1 cellular context compared by ENCODE assay signal in the genomic region with DNA sequence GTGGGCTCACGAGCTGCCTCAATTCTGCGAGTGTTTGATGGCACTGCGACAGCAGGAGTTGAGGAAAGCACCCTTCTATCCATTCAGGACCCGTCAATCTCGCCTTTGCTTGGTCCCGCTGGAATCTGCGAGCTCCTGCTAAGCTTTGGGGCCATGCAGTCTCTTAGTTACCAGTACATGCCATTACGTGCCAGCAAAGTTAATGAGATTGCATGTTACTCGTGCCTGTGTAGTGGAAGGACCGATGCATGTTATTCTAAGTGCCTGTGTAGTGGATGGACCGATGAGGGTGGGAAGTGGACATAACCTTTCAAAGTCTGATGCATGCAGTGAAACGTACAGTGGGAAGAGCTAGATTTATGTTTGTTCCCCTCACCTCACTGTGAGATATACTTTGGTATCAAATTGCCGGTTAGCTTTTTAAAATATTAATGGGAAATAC.
TF ChIP-seq lines count a peak whose summit lies in the region.

No MANE protein-coding gene starts in this region.

TF ChIP-seq in GM23338, 12 proteins besides CTCF, POLR2A, EP300 and RAD21 (continued from another document):
- TF ChIP-seq, protein P1, sequence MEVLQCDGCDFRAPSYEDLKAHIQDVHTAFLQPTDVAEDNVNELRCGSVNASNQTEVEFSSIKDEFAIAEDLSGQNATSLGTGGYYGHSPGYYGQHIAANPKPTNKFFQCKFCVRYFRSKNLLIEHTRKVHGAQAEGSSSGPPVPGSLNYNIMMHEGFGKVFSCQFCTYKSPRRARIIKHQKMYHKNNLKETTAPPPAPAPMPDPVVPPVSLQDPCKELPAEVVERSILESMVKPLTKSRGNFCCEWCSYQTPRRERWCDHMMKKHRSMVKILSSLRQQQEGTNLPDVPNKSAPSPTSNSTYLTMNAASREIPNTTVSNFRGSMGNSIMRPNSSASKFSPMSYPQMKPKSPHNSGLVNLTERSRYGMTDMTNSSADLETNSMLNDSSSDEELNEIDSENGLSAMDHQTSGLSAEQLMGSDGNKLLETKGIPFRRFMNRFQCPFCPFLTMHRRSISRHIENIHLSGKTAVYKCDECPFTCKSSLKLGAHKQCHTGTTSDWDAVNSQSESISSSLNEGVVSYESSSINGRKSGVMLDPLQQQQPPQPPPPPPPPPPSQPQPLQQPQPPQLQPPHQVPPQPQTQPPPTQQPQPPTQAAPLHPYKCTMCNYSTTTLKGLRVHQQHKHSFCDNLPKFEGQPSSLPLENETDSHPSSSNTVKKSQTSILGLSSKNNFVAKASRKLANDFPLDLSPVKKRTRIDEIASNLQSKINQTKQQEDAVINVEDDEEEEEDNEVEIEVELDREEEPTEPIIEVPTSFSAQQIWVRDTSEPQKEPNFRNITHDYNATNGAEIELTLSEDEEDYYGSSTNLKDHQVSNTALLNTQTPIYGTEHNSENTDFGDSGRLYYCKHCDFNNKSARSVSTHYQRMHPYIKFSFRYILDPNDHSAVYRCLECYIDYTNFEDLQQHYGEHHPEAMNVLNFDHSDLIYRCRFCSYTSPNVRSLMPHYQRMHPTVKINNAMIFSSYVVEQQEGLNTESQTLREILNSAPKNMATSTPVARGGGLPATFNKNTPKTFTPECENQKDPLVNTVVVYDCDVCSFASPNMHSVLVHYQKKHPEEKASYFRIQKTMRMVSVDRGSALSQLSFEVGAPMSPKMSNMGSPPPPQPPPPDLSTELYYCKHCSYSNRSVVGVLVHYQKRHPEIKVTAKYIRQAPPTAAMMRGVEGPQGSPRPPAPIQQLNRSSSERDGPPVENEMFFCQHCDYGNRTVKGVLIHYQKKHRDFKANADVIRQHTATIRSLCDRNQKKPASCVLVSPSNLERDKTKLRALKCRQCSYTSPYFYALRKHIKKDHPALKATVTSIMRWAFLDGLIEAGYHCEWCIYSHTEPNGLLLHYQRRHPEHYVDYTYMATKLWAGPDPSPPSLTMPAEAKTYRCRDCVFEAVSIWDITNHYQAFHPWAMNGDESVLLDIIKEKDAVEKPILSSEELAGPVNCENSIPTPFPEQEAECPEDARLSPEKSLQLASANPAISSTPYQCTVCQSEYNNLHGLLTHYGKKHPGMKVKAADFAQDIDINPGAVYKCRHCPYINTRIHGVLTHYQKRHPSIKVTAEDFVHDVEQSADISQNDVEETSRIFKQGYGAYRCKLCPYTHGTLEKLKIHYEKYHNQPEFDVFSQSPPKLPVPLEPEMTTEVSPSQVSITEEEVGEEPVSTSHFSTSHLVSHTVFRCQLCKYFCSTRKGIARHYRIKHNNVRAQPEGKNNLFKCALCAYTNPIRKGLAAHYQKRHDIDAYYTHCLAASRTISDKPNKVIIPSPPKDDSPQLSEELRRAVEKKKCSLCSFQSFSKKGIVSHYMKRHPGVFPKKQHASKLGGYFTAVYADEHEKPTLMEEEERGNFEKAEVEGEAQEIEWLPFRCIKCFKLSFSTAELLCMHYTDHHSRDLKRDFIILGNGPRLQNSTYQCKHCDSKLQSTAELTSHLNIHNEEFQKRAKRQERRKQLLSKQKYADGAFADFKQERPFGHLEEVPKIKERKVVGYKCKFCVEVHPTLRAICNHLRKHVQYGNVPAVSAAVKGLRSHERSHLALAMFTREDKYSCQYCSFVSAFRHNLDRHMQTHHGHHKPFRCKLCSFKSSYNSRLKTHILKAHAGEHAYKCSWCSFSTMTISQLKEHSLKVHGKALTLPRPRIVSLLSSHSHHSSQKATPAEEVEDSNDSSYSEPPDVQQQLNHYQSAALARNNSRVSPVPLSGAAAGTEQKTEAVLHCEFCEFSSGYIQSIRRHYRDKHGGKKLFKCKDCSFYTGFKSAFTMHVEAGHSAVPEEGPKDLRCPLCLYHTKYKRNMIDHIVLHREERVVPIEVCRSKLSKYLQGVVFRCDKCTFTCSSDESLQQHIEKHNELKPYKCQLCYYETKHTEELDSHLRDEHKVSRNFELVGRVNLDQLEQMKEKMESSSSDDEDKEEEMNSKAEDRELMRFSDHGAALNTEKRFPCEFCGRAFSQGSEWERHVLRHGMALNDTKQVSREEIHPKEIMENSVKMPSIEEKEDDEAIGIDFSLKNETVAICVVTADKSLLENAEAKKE (CRISPR knock-in tag; IDR thresholded peaks at IDR 0.05), result no peak
- TF ChIP-seq, protein P2, sequence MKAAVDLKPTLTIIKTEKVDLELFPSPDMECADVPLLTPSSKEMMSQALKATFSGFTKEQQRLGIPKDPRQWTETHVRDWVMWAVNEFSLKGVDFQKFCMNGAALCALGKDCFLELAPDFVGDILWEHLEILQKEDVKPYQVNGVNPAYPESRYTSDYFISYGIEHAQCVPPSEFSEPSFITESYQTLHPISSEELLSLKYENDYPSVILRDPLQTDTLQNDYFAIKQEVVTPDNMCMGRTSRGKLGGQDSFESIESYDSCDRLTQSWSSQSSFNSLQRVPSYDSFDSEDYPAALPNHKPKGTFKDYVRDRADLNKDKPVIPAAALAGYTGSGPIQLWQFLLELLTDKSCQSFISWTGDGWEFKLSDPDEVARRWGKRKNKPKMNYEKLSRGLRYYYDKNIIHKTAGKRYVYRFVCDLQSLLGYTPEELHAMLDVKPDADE (IDR thresholded peaks at IDR 0.05), result no peak
- TF ChIP-seq STAT1 (IDR thresholded peaks at IDR 0.05; ENCODE audit: unreplicated experiment), result no peak
- TF ChIP-seq CREB1 (CRISPR knock-in tag; IDR thresholded peaks at IDR 0.05; ENCODE audit: low read depth), result no peak
- TF ChIP-seq, protein P3, sequence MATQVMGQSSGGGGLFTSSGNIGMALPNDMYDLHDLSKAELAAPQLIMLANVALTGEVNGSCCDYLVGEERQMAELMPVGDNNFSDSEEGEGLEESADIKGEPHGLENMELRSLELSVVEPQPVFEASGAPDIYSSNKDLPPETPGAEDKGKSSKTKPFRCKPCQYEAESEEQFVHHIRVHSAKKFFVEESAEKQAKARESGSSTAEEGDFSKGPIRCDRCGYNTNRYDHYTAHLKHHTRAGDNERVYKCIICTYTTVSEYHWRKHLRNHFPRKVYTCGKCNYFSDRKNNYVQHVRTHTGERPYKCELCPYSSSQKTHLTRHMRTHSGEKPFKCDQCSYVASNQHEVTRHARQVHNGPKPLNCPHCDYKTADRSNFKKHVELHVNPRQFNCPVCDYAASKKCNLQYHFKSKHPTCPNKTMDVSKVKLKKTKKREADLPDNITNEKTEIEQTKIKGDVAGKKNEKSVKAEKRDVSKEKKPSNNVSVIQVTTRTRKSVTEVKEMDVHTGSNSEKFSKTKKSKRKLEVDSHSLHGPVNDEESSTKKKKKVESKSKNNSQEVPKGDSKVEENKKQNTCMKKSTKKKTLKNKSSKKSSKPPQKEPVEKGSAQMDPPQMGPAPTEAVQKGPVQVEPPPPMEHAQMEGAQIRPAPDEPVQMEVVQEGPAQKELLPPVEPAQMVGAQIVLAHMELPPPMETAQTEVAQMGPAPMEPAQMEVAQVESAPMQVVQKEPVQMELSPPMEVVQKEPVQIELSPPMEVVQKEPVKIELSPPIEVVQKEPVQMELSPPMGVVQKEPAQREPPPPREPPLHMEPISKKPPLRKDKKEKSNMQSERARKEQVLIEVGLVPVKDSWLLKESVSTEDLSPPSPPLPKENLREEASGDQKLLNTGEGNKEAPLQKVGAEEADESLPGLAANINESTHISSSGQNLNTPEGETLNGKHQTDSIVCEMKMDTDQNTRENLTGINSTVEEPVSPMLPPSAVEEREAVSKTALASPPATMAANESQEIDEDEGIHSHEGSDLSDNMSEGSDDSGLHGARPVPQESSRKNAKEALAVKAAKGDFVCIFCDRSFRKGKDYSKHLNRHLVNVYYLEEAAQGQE (IDR thresholded peaks at IDR 0.05; ENCODE audit: unreplicated experiment), result no peak
- TF ChIP-seq ZNF331 (CRISPR knock-in tag; IDR thresholded peaks at IDR 0.05; ENCODE audit: low read depth), result no peak
- no peak for TF ChIP-seq ZNF114 (CRISPR knock-in tag; IDR thresholded peaks at IDR 0.05)
- no peak for TF ChIP-seq NANOG (IDR thresholded peaks at IDR 0.05; ENCODE audit: borderline replicate concordance)
